ENCODE assay signal across 1 cellular context in the genomic region with DNA sequence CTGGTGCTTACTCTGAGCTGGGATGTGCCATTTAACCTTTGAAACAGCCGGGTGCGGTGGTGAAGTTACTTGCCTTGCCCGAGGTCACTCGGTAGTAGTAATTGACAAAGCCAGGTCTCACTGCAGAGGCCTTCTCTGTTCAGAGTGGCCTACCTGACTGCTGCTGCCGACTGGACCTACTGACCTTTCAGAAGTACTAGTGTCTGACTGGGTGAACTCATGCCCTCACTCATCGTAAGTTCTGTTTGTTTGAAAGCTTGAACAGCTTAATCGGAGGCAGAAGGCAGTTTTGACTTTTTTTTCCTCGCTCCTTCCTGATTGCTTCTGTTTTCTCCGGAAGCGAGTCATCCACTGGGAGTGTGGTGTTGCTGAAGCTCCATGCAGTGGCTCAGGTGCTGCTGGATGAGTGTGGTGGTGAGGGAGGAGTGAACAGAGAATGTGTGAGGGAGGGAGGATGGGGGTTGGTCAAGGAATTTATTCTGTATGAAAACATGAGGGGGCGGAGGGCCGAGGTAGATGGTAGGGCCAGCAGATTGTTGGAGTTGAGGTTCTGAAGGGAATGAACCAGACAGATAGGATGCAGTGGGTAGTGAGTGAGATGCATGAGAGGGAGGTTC.
A peak's percentile ranks its signal among the peaks of the same experiment; 100 is the strongest.
TF ChIP-seq lines count a peak whose summit lies in the region.

No MANE protein-coding gene starts in this region.

TF ChIP-seq in HepG2, 621 proteins besides CTCF, POLR2A, EP300 and RAD21 (continued from another document and continues in another):
- TF ChIP-seq, protein P1, sequence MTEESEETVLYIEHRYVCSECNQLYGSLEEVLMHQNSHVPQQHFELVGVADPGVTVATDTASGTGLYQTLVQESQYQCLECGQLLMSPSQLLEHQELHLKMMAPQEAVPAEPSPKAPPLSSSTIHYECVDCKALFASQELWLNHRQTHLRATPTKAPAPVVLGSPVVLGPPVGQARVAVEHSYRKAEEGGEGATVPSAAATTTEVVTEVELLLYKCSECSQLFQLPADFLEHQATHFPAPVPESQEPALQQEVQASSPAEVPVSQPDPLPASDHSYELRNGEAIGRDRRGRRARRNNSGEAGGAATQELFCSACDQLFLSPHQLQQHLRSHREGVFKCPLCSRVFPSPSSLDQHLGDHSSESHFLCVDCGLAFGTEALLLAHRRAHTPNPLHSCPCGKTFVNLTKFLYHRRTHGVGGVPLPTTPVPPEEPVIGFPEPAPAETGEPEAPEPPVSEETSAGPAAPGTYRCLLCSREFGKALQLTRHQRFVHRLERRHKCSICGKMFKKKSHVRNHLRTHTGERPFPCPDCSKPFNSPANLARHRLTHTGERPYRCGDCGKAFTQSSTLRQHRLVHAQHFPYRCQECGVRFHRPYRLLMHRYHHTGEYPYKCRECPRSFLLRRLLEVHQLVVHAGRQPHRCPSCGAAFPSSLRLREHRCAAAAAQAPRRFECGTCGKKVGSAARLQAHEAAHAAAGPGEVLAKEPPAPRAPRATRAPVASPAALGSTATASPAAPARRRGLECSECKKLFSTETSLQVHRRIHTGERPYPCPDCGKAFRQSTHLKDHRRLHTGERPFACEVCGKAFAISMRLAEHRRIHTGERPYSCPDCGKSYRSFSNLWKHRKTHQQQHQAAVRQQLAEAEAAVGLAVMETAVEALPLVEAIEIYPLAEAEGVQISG (CRISPR knock-in tag; IDR thresholded peaks at IDR 0.05): 0 out of 2 replicates have a peak, but pooled peaks have one; percentile 25
- TF ChIP-seq ZNF235 (CRISPR knock-in tag; IDR thresholded peaks at IDR 0.05; ENCODE audit: borderline replicate concordance): no peak
- peak; percentile 22; the same call in 1 of the 2 replicates for TF ChIP-seq SP4 (CRISPR knock-in tag; IDR thresholded peaks at IDR 0.05)
- TF ChIP-seq, protein P2, sequence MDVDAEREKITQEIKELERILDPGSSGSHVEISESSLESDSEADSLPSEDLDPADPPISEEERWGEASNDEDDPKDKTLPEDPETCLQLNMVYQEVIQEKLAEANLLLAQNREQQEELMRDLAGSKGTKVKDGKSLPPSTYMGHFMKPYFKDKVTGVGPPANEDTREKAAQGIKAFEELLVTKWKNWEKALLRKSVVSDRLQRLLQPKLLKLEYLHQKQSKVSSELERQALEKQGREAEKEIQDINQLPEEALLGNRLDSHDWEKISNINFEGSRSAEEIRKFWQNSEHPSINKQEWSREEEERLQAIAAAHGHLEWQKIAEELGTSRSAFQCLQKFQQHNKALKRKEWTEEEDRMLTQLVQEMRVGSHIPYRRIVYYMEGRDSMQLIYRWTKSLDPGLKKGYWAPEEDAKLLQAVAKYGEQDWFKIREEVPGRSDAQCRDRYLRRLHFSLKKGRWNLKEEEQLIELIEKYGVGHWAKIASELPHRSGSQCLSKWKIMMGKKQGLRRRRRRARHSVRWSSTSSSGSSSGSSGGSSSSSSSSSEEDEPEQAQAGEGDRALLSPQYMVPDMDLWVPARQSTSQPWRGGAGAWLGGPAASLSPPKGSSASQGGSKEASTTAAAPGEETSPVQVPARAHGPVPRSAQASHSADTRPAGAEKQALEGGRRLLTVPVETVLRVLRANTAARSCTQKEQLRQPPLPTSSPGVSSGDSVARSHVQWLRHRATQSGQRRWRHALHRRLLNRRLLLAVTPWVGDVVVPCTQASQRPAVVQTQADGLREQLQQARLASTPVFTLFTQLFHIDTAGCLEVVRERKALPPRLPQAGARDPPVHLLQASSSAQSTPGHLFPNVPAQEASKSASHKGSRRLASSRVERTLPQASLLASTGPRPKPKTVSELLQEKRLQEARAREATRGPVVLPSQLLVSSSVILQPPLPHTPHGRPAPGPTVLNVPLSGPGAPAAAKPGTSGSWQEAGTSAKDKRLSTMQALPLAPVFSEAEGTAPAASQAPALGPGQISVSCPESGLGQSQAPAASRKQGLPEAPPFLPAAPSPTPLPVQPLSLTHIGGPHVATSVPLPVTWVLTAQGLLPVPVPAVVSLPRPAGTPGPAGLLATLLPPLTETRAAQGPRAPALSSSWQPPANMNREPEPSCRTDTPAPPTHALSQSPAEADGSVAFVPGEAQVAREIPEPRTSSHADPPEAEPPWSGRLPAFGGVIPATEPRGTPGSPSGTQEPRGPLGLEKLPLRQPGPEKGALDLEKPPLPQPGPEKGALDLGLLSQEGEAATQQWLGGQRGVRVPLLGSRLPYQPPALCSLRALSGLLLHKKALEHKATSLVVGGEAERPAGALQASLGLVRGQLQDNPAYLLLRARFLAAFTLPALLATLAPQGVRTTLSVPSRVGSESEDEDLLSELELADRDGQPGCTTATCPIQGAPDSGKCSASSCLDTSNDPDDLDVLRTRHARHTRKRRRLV (CRISPR knock-in tag; IDR thresholded peaks at IDR 0.05): no peak
- no peak for TF ChIP-seq ZBTB42 (CRISPR knock-in tag; IDR thresholded peaks at IDR 0.05)
- TF ChIP-seq PAF1 (CRISPR knock-in tag; IDR thresholded peaks at IDR 0.05): no peak
- TF ChIP-seq NFKB2 (CRISPR knock-in tag; IDR thresholded peaks at IDR 0.05; ENCODE audit: borderline replicate concordance): no peak
- no peak for TF ChIP-seq ZNF562 (CRISPR knock-in tag; IDR thresholded peaks at IDR 0.05; ENCODE audit: borderline replicate concordance)
- TF ChIP-seq ARNT (IDR thresholded peaks at IDR 0.05): no peak
- TF ChIP-seq, protein P3, sequence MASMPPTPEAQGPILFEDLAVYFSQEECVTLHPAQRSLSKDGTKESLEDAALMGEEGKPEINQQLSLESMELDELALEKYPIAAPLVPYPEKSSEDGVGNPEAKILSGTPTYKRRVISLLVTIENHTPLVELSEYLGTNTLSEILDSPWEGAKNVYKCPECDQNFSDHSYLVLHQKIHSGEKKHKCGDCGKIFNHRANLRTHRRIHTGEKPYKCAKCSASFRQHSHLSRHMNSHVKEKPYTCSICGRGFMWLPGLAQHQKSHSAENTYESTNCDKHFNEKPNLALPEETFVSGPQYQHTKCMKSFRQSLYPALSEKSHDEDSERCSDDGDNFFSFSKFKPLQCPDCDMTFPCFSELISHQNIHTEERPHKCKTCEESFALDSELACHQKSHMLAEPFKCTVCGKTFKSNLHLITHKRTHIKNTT (CRISPR knock-in tag; IDR thresholded peaks at IDR 0.05): no peak
- 0 out of 2 replicates have a peak, but pooled peaks have one; percentile 20 for TF ChIP-seq MEIS1 (CRISPR knock-in tag; IDR thresholded peaks at IDR 0.05; ENCODE audit: borderline replicate concordance)
- no peak for TF ChIP-seq ZNF317 (CRISPR knock-in tag; IDR thresholded peaks at IDR 0.05)
- TF ChIP-seq, protein P4, sequence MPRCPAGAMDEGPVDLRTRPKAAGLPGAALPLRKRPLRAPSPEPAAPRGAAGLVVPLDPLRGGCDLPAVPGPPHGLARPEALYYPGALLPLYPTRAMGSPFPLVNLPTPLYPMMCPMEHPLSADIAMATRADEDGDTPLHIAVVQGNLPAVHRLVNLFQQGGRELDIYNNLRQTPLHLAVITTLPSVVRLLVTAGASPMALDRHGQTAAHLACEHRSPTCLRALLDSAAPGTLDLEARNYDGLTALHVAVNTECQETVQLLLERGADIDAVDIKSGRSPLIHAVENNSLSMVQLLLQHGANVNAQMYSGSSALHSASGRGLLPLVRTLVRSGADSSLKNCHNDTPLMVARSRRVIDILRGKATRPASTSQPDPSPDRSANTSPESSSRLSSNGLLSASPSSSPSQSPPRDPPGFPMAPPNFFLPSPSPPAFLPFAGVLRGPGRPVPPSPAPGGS (CRISPR knock-in tag; IDR thresholded peaks at IDR 0.05): no peak
- TF ChIP-seq, protein P5, sequence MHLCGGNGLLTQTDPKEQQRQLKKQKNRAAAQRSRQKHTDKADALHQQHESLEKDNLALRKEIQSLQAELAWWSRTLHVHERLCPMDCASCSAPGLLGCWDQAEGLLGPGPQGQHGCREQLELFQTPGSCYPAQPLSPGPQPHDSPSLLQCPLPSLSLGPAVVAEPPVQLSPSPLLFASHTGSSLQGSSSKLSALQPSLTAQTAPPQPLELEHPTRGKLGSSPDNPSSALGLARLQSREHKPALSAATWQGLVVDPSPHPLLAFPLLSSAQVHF (CRISPR knock-in tag; IDR thresholded peaks at IDR 0.05): no peak
- TF ChIP-seq ZSCAN25 (CRISPR knock-in tag; IDR thresholded peaks at IDR 0.05): no peak
- TF ChIP-seq, protein P6, sequence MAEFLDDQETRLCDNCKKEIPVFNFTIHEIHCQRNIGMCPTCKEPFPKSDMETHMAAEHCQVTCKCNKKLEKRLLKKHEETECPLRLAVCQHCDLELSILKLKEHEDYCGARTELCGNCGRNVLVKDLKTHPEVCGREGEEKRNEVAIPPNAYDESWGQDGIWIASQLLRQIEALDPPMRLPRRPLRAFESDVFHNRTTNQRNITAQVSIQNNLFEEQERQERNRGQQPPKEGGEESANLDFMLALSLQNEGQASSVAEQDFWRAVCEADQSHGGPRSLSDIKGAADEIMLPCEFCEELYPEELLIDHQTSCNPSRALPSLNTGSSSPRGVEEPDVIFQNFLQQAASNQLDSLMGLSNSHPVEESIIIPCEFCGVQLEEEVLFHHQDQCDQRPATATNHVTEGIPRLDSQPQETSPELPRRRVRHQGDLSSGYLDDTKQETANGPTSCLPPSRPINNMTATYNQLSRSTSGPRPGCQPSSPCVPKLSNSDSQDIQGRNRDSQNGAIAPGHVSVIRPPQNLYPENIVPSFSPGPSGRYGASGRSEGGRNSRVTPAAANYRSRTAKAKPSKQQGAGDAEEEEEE (CRISPR knock-in tag; IDR thresholded peaks at IDR 0.05; ENCODE audit: borderline replicate concordance): no peak
- no peak for TF ChIP-seq ZNF251 (CRISPR knock-in tag; IDR thresholded peaks at IDR 0.05)
- TF ChIP-seq ARNT2 (CRISPR knock-in tag; IDR thresholded peaks at IDR 0.05; ENCODE audit: low read depth): 0 out of 2 replicates have a peak, but pooled peaks have one; percentile 25
- no peak for TF ChIP-seq CC2D1A (CRISPR knock-in tag; IDR thresholded peaks at IDR 0.05)
- no peak for TF ChIP-seq ZNF713 (CRISPR knock-in tag; IDR thresholded peaks at IDR 0.05)
- peak; percentile 67 for TF ChIP-seq SAP130 (CRISPR knock-in tag; IDR thresholded peaks at IDR 0.05; ENCODE audit: low read depth)
- no peak for TF ChIP-seq CEBPG (CRISPR knock-in tag; IDR thresholded peaks at IDR 0.05)
- TF ChIP-seq, protein P7, sequence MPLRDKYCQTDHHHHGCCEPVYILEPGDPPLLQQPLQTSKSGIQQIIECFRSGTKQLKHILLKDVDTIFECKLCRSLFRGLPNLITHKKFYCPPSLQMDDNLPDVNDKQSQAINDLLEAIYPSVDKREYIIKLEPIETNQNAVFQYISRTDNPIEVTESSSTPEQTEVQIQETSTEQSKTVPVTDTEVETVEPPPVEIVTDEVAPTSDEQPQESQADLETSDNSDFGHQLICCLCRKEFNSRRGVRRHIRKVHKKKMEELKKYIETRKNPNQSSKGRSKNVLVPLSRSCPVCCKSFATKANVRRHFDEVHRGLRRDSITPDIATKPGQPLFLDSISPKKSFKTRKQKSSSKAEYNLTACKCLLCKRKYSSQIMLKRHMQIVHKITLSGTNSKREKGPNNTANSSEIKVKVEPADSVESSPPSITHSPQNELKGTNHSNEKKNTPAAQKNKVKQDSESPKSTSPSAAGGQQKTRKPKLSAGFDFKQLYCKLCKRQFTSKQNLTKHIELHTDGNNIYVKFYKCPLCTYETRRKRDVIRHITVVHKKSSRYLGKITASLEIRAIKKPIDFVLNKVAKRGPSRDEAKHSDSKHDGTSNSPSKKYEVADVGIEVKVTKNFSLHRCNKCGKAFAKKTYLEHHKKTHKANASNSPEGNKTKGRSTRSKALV (CRISPR knock-in tag; IDR thresholded peaks at IDR 0.05): no peak
- no peak for TF ChIP-seq SRSF4 (IDR thresholded peaks at IDR 0.05; ENCODE audit: low read depth, low read length, poor library complexity, severe bottlenecking)
- no peak for TF ChIP-seq GLI4 (CRISPR knock-in tag; IDR thresholded peaks at IDR 0.05; ENCODE audit: borderline replicate concordance)
- TF ChIP-seq KAT7 (CRISPR knock-in tag; IDR thresholded peaks at IDR 0.05; ENCODE audit: borderline replicate concordance): no peak
- 0 out of 2 replicates have a peak, but pooled peaks have one; percentile 17 for TF ChIP-seq ZNF263 (CRISPR knock-in tag; IDR thresholded peaks at IDR 0.05)
- no peak for TF ChIP-seq FOXK2 (IDR thresholded peaks at IDR 0.05)
- no peak for TF ChIP-seq SRSF9 (IDR thresholded peaks at IDR 0.05; ENCODE audit: borderline replicate concordance, insufficient read depth, low read depth, low read length, poor library complexity, severe bottlenecking)
- TF ChIP-seq, protein P8, sequence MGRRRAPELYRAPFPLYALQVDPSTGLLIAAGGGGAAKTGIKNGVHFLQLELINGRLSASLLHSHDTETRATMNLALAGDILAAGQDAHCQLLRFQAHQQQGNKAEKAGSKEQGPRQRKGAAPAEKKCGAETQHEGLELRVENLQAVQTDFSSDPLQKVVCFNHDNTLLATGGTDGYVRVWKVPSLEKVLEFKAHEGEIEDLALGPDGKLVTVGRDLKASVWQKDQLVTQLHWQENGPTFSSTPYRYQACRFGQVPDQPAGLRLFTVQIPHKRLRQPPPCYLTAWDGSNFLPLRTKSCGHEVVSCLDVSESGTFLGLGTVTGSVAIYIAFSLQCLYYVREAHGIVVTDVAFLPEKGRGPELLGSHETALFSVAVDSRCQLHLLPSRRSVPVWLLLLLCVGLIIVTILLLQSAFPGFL (CRISPR knock-in tag; IDR thresholded peaks at IDR 0.05): no peak
- TF ChIP-seq GABPA (IDR thresholded peaks at IDR 0.05; ENCODE audit: low read depth, low read length): no peak
- peak; percentile 58 for TF ChIP-seq GABPA (CRISPR knock-in tag; IDR thresholded peaks at IDR 0.05; ENCODE audit: low read depth)
- TF ChIP-seq, protein P9, sequence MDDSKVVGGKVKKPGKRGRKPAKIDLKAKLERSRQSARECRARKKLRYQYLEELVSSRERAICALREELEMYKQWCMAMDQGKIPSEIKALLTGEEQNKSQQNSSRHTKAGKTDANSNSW (CRISPR knock-in tag; IDR thresholded peaks at IDR 0.05; ENCODE audit: borderline replicate concordance): no peak
- TF ChIP-seq RCOR2 (CRISPR knock-in tag; IDR thresholded peaks at IDR 0.05): 0 out of 2 replicates have a peak, but pooled peaks have one; percentile 45
- TF ChIP-seq ZNF850 (CRISPR knock-in tag; conservative IDR thresholded peaks at IDR 0.05): no peak
- TF ChIP-seq KMT2B (CRISPR knock-in tag; IDR thresholded peaks at IDR 0.05): no peak
- peak; percentile 77 for TF ChIP-seq ELF3 (CRISPR knock-in tag; IDR thresholded peaks at IDR 0.05)
- no peak for TF ChIP-seq ZNF83 (CRISPR knock-in tag; IDR thresholded peaks at IDR 0.05; ENCODE audit: borderline replicate concordance)
- TF ChIP-seq POGZ (CRISPR knock-in tag; IDR thresholded peaks at IDR 0.05): no peak
- TF ChIP-seq YEATS2 (CRISPR knock-in tag; IDR thresholded peaks at IDR 0.05; ENCODE audit: borderline replicate concordance): 0 out of 2 replicates have a peak, but pooled peaks have one; percentile 24
- TF ChIP-seq MAFK (conservative IDR thresholded peaks at IDR 0.05 in 1 of 2, IDR thresholded peaks at IDR 0.05 in 1 of 2; ENCODE audit: low read length in 2 of 2): no peak
- no peak for TF ChIP-seq ZSCAN31 (CRISPR knock-in tag; IDR thresholded peaks at IDR 0.05; ENCODE audit: low read depth)
- peak; percentile 13 for TF ChIP-seq TEAD3 (CRISPR knock-in tag; optimal IDR thresholded peaks at IDR 0.05; ENCODE audit: borderline replicate concordance)
- TF ChIP-seq, protein P10, sequence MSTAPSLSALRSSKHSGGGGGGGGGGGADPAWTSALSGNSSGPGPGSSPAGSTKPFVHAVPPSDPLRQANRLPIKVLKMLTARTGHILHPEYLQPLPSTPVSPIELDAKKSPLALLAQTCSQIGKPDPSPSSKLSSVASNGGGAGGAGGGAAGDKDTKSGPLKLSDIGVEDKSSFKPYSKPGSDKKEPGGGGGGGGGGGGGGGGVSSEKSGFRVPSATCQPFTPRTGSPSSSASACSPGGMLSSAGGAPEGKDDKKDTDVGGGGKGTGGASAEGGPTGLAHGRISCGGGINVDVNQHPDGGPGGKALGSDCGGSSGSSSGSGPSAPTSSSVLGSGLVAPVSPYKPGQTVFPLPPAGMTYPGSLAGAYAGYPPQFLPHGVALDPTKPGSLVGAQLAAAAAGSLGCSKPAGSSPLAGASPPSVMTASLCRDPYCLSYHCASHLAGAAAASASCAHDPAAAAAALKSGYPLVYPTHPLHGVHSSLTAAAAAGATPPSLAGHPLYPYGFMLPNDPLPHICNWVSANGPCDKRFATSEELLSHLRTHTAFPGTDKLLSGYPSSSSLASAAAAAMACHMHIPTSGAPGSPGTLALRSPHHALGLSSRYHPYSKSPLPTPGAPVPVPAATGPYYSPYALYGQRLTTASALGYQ (CRISPR knock-in tag; IDR thresholded peaks at IDR 0.05): no peak
- no peak for TF ChIP-seq SATB2 (CRISPR knock-in tag; IDR thresholded peaks at IDR 0.05)
